In the genomic region with DNA sequence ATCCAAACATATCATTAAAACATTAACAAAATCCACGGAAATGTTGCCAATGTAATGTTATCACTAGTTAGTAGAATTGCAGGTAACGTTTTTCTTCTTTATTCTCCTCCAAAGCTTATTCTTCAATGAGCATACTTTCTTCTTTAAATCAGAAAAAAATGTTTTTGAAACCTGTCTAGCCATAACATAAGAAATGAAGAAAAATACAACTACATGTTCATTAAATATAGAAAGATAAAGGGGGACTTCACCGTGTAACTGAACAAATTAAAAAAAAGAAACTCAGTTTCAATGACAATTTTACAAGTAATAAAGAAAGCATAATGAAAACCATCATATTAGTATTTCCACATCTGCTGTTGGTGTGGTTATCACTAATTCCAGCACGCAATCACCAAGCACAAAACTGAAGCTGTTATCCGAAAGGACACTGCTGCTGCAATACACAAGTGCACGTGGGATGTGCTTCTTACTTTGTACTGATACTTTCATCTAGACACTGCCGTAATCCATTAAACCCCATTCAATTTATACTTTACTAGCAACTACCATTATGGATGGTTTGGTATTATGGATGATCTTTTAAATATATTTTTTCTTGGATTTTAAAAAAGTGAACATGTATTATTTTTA, we compare ENCODE assay signal across 1 cellular context.
TF ChIP-seq lines count a peak whose summit lies in the region.

No MANE protein-coding gene starts in this region.

TF ChIP-seq in A549, 52 proteins besides CTCF, POLR2A, EP300 and RAD21 (continued from another document):
- TF ChIP-seq MAZ (IDR thresholded peaks at IDR 0.05; ENCODE audit: borderline replicate concordance, low read depth, low read length) (no peak), KDM1A (IDR thresholded peaks at IDR 0.05; ENCODE audit: low read depth) (no peak), ZC3H11A (IDR thresholded peaks at IDR 0.05) (no peak), HOXB5 (CRISPR knock-in tag; IDR thresholded peaks at IDR 0.05) (no peak)
- TF ChIP-seq, protein P1, sequence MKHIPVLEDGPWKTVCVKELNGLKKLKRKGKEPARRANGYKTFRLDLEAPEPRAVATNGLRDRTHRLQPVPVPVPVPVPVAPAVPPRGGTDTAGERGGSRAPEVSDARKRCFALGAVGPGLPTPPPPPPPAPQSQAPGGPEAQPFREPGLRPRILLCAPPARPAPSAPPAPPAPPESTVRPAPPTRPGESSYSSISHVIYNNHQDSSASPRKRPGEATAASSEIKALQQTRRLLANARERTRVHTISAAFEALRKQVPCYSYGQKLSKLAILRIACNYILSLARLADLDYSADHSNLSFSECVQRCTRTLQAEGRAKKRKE (CRISPR knock-in tag; IDR thresholded peaks at IDR 0.05; ENCODE audit: low read depth) = no peak
